In the genomic region with DNA sequence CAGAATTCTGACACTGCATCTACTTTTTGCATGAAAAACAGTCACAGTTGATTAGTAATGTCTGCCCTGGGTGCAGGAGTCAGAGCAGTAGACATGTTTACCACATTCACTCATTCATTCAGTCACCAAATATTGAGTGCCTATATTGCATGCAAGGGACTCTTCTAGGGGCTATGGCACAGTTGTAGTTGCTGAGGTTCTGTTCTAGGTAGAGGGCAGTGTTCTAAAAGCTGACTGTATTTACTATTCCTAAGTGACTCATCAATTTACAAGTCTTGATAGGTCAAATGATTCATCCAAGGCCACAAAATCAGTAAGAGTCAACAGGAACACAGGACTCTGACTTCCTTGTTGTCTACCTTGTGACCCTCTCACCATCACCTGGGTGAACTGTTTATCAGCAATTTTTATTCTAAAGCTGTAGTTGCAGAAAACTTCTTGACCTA, we compare ENCODE assay signal across 1 cellular context.
TF ChIP-seq lines count a peak whose summit lies in the region.

No MANE protein-coding gene starts in this region.

TF ChIP-seq in HCT116, 20 proteins besides CTCF, POLR2A, EP300 and RAD21 (continued from another document):
- TF ChIP-seq REST (IDR thresholded peaks at IDR 0.05; ENCODE audit: low read depth) (no peak), ATF3 (IDR thresholded peaks at IDR 0.05) (peak; percentile 45; the same call in 1 of the 2 replicates), ZNF274 (IDR thresholded peaks at IDR 0.05; ENCODE audit: low read depth, low read length) (no peak), SIN3A (IDR thresholded peaks at IDR 0.05; ENCODE audit: low read depth) (peak; percentile 50; the same call in 1 of the 2 replicates), ZBTB33 (IDR thresholded peaks at IDR 0.05; ENCODE audit: extremely low read depth, insufficient replicate concordance, low read length) (no peak), CEBPB (IDR thresholded peaks at IDR 0.05; ENCODE audit: low read depth) (peak; percentile 54)
- TF ChIP-seq, protein P1, sequence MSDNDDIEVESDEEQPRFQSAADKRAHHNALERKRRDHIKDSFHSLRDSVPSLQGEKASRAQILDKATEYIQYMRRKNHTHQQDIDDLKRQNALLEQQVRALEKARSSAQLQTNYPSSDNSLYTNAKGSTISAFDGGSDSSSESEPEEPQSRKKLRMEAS (IDR thresholded peaks at IDR 0.05), result peak; percentile 64
